ENCODE assay signal across 1 cellular context in the genomic region with DNA sequence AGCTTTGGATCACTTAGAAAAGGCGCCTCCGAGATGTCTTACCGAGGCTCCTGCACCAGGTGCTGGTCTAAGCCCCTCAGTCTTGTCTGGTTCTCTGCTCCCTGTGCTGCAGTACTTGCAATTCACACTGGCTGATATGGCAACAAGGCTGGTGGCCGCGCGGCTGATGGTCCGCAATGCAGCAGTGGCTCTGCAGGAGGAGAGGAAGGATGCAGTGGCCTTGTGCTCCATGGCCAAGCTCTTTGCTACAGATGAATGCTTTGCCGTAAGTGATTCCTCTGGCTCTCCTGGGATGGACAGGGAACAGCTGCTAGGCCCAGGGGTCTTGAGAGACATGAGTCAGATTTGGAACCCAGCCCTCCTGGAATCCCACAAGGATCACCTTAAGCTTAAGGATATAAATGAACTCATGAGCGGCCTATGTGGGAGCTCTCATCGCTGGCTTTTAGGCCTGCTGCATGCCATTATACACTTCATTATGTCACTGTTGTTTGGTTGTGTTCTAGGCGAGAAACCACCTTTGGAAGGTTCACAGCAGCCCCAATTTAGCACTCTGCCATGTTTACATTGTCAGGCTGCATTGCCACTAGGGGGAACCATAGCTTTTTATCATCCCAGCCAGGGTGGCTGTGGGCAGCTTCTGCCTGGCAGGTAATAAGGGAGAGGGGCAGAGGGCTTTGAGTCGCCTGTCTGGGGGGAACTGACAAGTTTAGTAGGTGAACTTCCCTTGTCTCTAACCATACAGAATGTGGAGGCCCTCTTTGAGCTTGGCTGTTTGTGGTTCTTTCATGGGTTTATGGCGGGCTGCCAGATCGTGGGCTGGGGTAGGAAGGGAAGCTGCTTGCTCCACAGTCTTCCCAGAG.
TF ChIP-seq lines count a peak whose summit lies in the region.

No MANE protein-coding gene starts in this region.

TF ChIP-seq in IMR-90, 13 proteins besides CTCF, POLR2A, EP300 and RAD21:
- TF ChIP-seq RFX5 (IDR thresholded peaks at IDR 0.05; ENCODE audit: low read depth, low read length) (no peak), MAZ (IDR thresholded peaks at IDR 0.05; ENCODE audit: borderline replicate concordance, low read depth, low read length) (no peak), USF2 (IDR thresholded peaks at IDR 0.05; ENCODE audit: low read depth, low read length) (no peak), BHLHE40 (IDR thresholded peaks at IDR 0.05; ENCODE audit: low read depth, low read length) (no peak), MXI1 (IDR thresholded peaks at IDR 0.05; ENCODE audit: borderline replicate concordance, low read depth, low read length) (no peak), CHD1 (IDR thresholded peaks at IDR 0.05; ENCODE audit: low read depth, low read length) (no peak), FOS (IDR thresholded peaks at IDR 0.05; ENCODE audit: low read depth, low read length) (no peak), SMC3 (IDR thresholded peaks at IDR 0.05; ENCODE audit: low read depth, low read length) (no peak)
